26 cellular contexts compared by ENCODE assay signal in the genomic region with DNA sequence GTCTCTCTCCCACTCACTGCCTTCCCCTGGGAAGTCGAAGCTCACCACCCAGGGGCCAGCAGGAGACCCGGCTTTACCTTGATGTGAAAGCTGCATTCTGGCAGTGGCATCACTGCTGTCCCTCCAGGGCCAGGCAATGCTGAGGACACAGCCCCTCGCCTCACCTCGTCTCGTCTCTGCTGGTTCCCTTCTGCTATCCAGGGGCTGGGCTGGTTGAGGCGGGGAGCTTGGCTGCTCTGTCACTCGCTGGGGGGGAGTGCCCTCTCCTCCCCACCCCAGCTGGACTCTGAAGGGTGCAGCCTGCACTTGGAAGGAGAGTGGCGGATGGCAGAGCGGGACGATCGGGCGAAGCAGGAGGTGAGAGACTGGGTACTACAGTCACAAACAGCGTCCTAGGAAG.
"Had no signal": no experiment of that assay in that cellular context is flagged by ENCODE, and none has a peak within 500 bp of the region (broad histone marks: within the 10 kb centered on the region; RNA-seq: fewer than 3 reads in every experiment).

No MANE protein-coding gene starts in this region.

- H3K4me3 ChIP-seq: dorsolateral prefrontal cortex, esophagus muscularis mucosa, gastrocnemius medialis, heart right ventricle, left ventricle myocardium inferior, lower lobe of right lung, neural progenitor cell, spleen had no signal

- H3K9me3 Mint-ChIP-seq: memory B cell, mesothelial cell of epicardium, natural killer cell, neural progenitor cell, type B pancreatic cell had no signal

- H3K9me3 ChIP-seq: esophagus muscularis mucosa, gastrocnemius medialis, heart right ventricle, left ventricle myocardium inferior, lower lobe of right lung, spleen had no signal

- ATAC-seq: gastrocnemius medialis, left cardiac atrium, natural killer cell, sciatic nerve had no signal

- H3K36me3 ChIP-seq: gastrocnemius medialis, neural progenitor cell had no signal

- FAIRE-seq: keratinocyte, urothelium cell line had no signal

- H3K4me1 Mint-ChIP-seq: memory B cell, mesothelial cell of epicardium, natural killer cell, neural progenitor cell had no signal

- H3K27me3 ChIP-seq: dorsolateral prefrontal cortex, esophagus muscularis mucosa, gastrocnemius medialis, heart right ventricle, neural progenitor cell, spleen had no signal

- H3K27me3 Mint-ChIP-seq: memory B cell, type B pancreatic cell had no signal

- H2AFZ ChIP-seq: neural progenitor cell, parathyroid adenoma had no signal

- H3K36me3 Mint-ChIP-seq: natural killer cell had no signal

- H3K79me2 ChIP-seq: parathyroid adenoma had no signal

- H3K9ac ChIP-seq: neural progenitor cell, parathyroid adenoma had no signal

- H3K27ac Mint-ChIP-seq: memory B cell, mesothelial cell of epicardium, natural killer cell, neural progenitor cell, type B pancreatic cell had no signal

- H3K4me1 ChIP-seq: gastrocnemius medialis, lower lobe of right lung, neural progenitor cell, parathyroid adenoma, spleen had no signal

- H3K4me3 Mint-ChIP-seq: memory B cell, mesothelial cell of epicardium, natural killer cell, neural progenitor cell, type B pancreatic cell had no signal

- DNase-seq: cortex of kidney; dorsolateral prefrontal cortex; effector CD8-positive, alpha-beta T cell; gastrocnemius medialis; heart right ventricle; hypothalamus; left cardiac atrium; left ventricle myocardium inferior; lower lobe of right lung; natural killer cell; occipital lobe; spleen; stimulated activated CD4-positive, alpha-beta T cell treated with anti-CD3 and anti-CD28 coated beads, Interleukin-15, amount 100 ng/mL, for 24 hours; stimulated activated CD4-positive, alpha-beta T cell treated with anti-CD3 and anti-CD28 coated beads, Interleukin-1b, Interleukin-23, amount 100 ng/mL, for 48 hours; stimulated activated CD4-positive, alpha-beta T cell treated with anti-CD3 and anti-CD28 coated beads, Interleukin-4, amount 100 ng/mL, for 4 hours; stimulated activated naive CD4-positive, alpha-beta T cell had no signal

- H3K4me2 ChIP-seq: neural progenitor cell had no signal

- H3K27ac ChIP-seq: epithelial cell of prostate, gastrocnemius medialis, heart right ventricle, lower lobe of right lung, neural progenitor cell, parathyroid adenoma, spleen had no signal
